16 cellular contexts compared by ENCODE assay signal in the genomic region with DNA sequence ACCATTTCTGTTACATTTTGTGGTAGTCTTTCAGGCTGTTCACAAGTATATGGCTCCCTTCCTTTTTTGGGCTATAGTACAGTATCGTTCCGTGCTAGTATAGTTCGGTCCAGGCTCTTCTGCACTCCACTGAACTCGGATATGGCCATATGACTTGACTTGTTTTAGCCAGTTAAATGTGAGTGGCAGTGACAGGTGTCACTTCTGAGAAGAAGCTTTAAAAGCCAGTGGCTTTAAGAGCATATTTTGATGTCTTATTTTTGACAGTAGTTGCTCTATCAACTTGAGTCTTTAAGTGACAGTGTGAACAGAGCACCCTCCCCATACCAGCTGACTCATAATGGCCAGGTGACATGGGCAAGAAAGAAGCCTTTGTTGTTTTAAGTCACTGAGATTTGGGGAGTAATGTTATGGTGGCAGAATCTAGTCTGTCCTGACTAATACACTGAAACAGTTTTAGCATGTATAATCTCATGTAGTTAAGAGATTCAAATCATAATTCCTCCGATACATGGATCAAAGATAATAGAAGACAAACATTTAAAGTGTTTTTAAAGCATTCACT.
"Had no signal": no experiment of that assay in that cellular context is flagged by ENCODE, and none has a peak within 500 bp of the region (broad histone marks: within the 10 kb centered on the region; RNA-seq: fewer than 3 reads in every experiment).

No MANE protein-coding gene starts in this region.

- H3K27me3 ChIP-seq: adrenal gland, upper lobe of right lung had no signal

- H3K4me3 ChIP-seq: adrenal gland, lower lobe of right lung, thoracic aorta, upper lobe of right lung had no signal

- H3K9me3 Mint-ChIP-seq: nephron progenitor cell; T-helper 1 cell treated with Interleukin-12 subunit alpha and Interleukin-12 subunit beta and Interleukin-4 antibody, amounts not matched to agents 30 μg/mL and 1 μg/mL, for 36 hours had no signal

- H3K27ac Mint-ChIP-seq: activated naive CD4-positive, alpha-beta T cell treated with anti-CD3 and anti-CD28 coated beads, Interleukin-2, amount 50 U/mL, for 24 hours; nephron progenitor cell; T-helper 1 cell treated with Interleukin-12 subunit alpha and Interleukin-12 subunit beta and Interleukin-4 antibody, amounts not matched to agents 30 μg/mL and 1 μg/mL, for 36 hours had no signal

- H3K4me1 ChIP-seq: adrenal gland, lower lobe of right lung, upper lobe of right lung had no signal

- H3K4me3 Mint-ChIP-seq: activated naive CD4-positive, alpha-beta T cell treated with anti-CD3 and anti-CD28 coated beads, Interleukin-2, amount 50 U/mL, for 24 hours; nephron progenitor cell; T-helper 1 cell treated with Interleukin-12 subunit alpha and Interleukin-12 subunit beta and Interleukin-4 antibody, amounts not matched to agents 30 μg/mL and 1 μg/mL, for 36 hours had no signal

- H3K36me3 ChIP-seq: adrenal gland, lower lobe of right lung, thoracic aorta, upper lobe of right lung had no signal

- H3K9me3 ChIP-seq: adrenal gland, lower lobe of right lung, thoracic aorta, upper lobe of right lung had no signal

- H3K36me3 Mint-ChIP-seq: activated naive CD4-positive, alpha-beta T cell treated with anti-CD3 and anti-CD28 coated beads, Interleukin-2, amount 50 U/mL, for 24 hours had no signal

- H3K4me1 Mint-ChIP-seq: activated naive CD4-positive, alpha-beta T cell treated with anti-CD3 and anti-CD28 coated beads, Interleukin-2, amount 50 U/mL, for 24 hours; nephron progenitor cell had no signal

- H3K27ac ChIP-seq: adrenal gland, lower lobe of right lung, thoracic aorta, upper lobe of right lung had no signal

- ATAC-seq: left colon, lower lobe of right lung, upper lobe of right lung had no signal

- H3K27me3 Mint-ChIP-seq: activated naive CD4-positive, alpha-beta T cell treated with anti-CD3 and anti-CD28 coated beads, Interleukin-2, amount 50 U/mL, for 24 hours had no signal

- DNase-seq: activated CD4-positive, CD25-positive, alpha-beta regulatory T cell treated with anti-CD3 and anti-CD28 coated beads, Interleukin-2, amount 50 U/mL, for 72 hours; activated CD8-positive, alpha-beta memory T cell treated with anti-CD3 and anti-CD28 coated beads for 24 hours; activated CD8-positive, alpha-beta memory T cell treated with anti-CD3 and anti-CD28 coated beads, Interleukin-2, amount 50 U/mL, for 48 hours; activated effector memory CD4-positive, alpha-beta T cell treated with Interleukin-2 at 50 U/mL for 16 hours; activated T-cell treated with anti-CD3 and anti-CD28 coated beads, Interleukin-2, amount 50 U/mL, for 48 hours; adrenal gland; effector CD4-positive, alpha-beta T cell; left colon; lower lobe of right lung; nephron progenitor cell; retina; stimulated activated CD4-positive, alpha-beta T cell treated with anti-CD3 and anti-CD28 coated beads, Interleukin-2, amount 100 ng/mL, for 24 hours; upper lobe of right lung had no signal
